In the genomic region with DNA sequence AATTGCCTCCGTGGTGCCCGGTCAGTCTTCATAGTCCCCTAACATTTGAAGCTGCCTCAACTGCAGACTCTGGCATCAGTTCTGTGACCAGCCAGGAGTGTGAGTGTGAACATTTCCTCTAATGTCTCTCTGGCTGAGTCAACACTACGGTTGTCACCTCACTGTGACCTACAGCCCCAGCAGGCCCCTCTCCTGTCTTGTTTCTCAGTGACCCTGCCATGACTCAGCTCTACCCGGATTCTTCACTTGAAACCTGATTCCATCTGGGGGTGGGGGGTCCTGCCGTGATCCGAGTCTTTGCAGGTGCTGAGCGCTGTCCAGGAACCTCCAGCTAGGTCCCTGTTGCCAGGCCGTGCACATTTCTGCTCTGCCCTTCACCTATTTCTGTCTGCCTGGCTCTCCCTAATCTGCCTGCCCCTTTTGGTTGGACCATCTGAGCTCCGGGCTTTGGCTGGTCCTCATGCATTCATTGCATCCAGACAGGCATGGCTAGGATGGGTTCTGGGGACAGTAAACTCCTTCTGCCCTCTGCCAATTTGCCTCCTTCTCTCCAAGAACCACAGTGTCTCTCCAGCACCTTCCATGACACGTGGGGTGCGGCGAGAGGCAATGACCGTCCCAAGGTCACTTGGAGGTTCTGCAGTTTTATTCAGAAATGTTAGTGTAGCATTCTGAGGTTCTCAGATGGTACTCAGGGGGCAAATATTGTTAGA, we compare ENCODE assay signal across 15 cellular contexts. TPM values are rescaled to one million over a fixed set of nuclear protein-coding genes. Genes with fewer than 3 reads are reported as not detected.
DNase-seq lines count a peak whose midpoint lies in the region; ATAC-seq, FAIRE-seq and TF ChIP-seq lines count a peak whose summit lies in the region.
"Had no signal": no experiment of that assay in that cellular context is flagged by ENCODE, and none has a peak within 500 bp of the region (broad histone marks: within the 10 kb centered on the region; RNA-seq: fewer than 3 reads in every experiment).

No MANE protein-coding gene starts in this region.

- H3K4me1 ChIP-seq in HUES48 (ENCODE audit: control insufficient read depth, insufficient read depth, low read length), result peaks cover 34% of the 10 kb centered on the region
- H3K4me1 ChIP-seq in astrocyte (ENCODE audit: insufficient read depth, low read length), result peaks cover 31% of the 10 kb centered on the region
- H3K4me1 ChIP-seq in mesodermal cell (ENCODE audit: control insufficient read depth, insufficient read depth, low read length, poor library complexity, severe bottlenecking), result peaks cover 38% of the 10 kb centered on the region
- H3K4me1 ChIP-seq: sigmoid colon had no signal

- no peaks in the 10 kb centered on the region for H3K79me2 ChIP-seq in astrocyte (ENCODE audit: insufficient read depth, low read length)

- TF ChIP-seq CTCF in astrocyte (IDR thresholded peaks at IDR 0.05; ENCODE audit: insufficient read depth, low read depth, low read length), result no peak
- TF ChIP-seq CTCF in chondrocyte (IDR thresholded peaks at IDR 0.05), result no peak

- peaks cover 3% of the 10 kb centered on the region for H3K36me3 Mint-ChIP-seq in astrocyte (ENCODE audit: low read depth, unreplicated experiment)
- H3K36me3 Mint-ChIP-seq in chondrocyte (ENCODE audit: low read depth), result peaks cover 3% of the 10 kb centered on the region
- H3K36me3 Mint-ChIP-seq: CD14-positive monocyte had no signal

- H3K27ac ChIP-seq in HUES48 (ENCODE audit: low read depth, low read length), result peak overlapping the region; percentile 22
- H3K27ac ChIP-seq in astrocyte (ENCODE audit: low read depth, low read length), result no peak overlapping the region
- H3K27ac ChIP-seq in mesodermal cell (ENCODE audit: low read depth, low read length, severe bottlenecking), result peak overlapping the region; percentile 47
- H3K27ac ChIP-seq: epithelial cell of prostate, sigmoid colon had no signal

- H3K4me1 Mint-ChIP-seq in astrocyte (ENCODE audit: low read depth, unreplicated experiment), result peaks cover 27% of the 10 kb centered on the region
- peaks cover 35% of the 10 kb centered on the region for H3K4me1 Mint-ChIP-seq in chondrocyte (ENCODE audit: low read depth)

- H3K27me3 Mint-ChIP-seq in astrocyte (ENCODE audit: low read depth, unreplicated experiment), result no peaks in the 10 kb centered on the region
- no peaks in the 10 kb centered on the region for H3K27me3 Mint-ChIP-seq in chondrocyte (ENCODE audit: low read depth)

- FAIRE-seq in astrocyte (lab: Jason Lieb, UNC), result no peak
- FAIRE-seq: bronchial epithelial cell had no signal

- no peaks in the 10 kb centered on the region for H3K27me3 ChIP-seq in HUES48 (ENCODE audit: control insufficient read depth, insufficient read depth, low read length)
- H3K27me3 ChIP-seq in astrocyte (ENCODE audit: insufficient read depth, low read length), result no peaks in the 10 kb centered on the region
- H3K27me3 ChIP-seq: sigmoid colon had no signal

- H3K4me3 Mint-ChIP-seq in astrocyte (ENCODE audit: unreplicated experiment) (no peak overlapping the region), chondrocyte (ENCODE audit: unreplicated experiment) (no peak overlapping the region)

- H2AFZ ChIP-seq in astrocyte (ENCODE audit: low read depth, low read length), result no peak overlapping the region

- DNase-seq in EH (ENCODE audit: low read depth), result peak; percentile 54
- DNase-seq in astrocyte (ENCODE audit: low read depth), result peak; percentile 63
- DNase-seq in globus pallidus (ENCODE audit: low spot score), result no peak
- DNase-seq in posterior vena cava (ENCODE audit: low spot score), result no peak
- no peak for DNase-seq in chondrocyte (ENCODE audit: low spot score)
- DNase-seq: activated CD4-positive, alpha-beta T cell treated with anti-CD3 and anti-CD28 coated beads, Interleukin-2, amount 50 U/mL, for 4 hours; activated gamma-delta T cell treated with Interleukin-2 at 50 U/mL for 16 hours; NCI-H2029; sigmoid colon had no signal

- H4K20me1 ChIP-seq in astrocyte (ENCODE audit: insufficient read depth, low read length), result no peaks in the 10 kb centered on the region

- ATAC-seq in HG03139 (IDR thresholded peaks at IDR 0.05; ENCODE audit: unreplicated experiment), result no peak

- H3K9me3 ChIP-seq in HUES48 (ENCODE audit: control insufficient read depth, insufficient read depth, low read length), result peaks cover 6% of the 10 kb centered on the region; the same call in 1 of the 2 replicates
- peaks cover 6% of the 10 kb centered on the region for H3K9me3 ChIP-seq in astrocyte (ENCODE audit: insufficient read depth, low read depth, low read length)
- peaks cover 10% of the 10 kb centered on the region for H3K9me3 ChIP-seq in mesodermal cell (ENCODE audit: control insufficient read depth, low read length)
- H3K9me3 ChIP-seq: sigmoid colon had no signal

- H3K4me3 ChIP-seq in HUES48 (ENCODE audit: low read depth, low read length), result no peak overlapping the region
- no peak overlapping the region for H3K4me3 ChIP-seq in astrocyte (ENCODE audit: insufficient read depth, low read depth, low read length)
- H3K4me3 ChIP-seq in mesodermal cell (ENCODE audit: extremely low read depth, insufficient read depth, low read length, poor library complexity, severe bottlenecking), result no peak overlapping the region
- H3K4me3 ChIP-seq: sigmoid colon had no signal

- H3K9ac ChIP-seq in HUES48 (ENCODE audit: low read depth, low read length) (no peak overlapping the region), astrocyte (ENCODE audit: low read length) (no peak overlapping the region)

- H3K36me3 ChIP-seq in HUES48 (ENCODE audit: control insufficient read depth, insufficient read depth, low read length), result no peaks in the 10 kb centered on the region
- H3K36me3 ChIP-seq in astrocyte (ENCODE audit: insufficient read depth, low read length), result no peaks in the 10 kb centered on the region
- no peaks in the 10 kb centered on the region for H3K36me3 ChIP-seq in mesodermal cell (ENCODE audit: control insufficient read depth, insufficient read depth, low read length)
- H3K36me3 ChIP-seq: sigmoid colon had no signal

- intact Hi-C loops in posterior vena cava (cut with DNase I), result no loop called here

- H3K4me2 ChIP-seq in astrocyte (ENCODE audit: low read length), result peak overlapping the region; percentile 38

- H3K27ac Mint-ChIP-seq in astrocyte (ENCODE audit: unreplicated experiment) (peak overlapping the region; percentile 60), chondrocyte (ENCODE audit: unreplicated experiment) (no peak overlapping the region)
- H3K27ac Mint-ChIP-seq: CD14-positive monocyte had no signal

- 37 to 41% methylated on average over 11 to 13 of the region's 13 CpGs for WGBS in mesodermal cell (ENCODE audit: insufficient coverage in 2 of 2), 2 experiments

- peaks cover 5% of the 10 kb centered on the region for H3K9me3 Mint-ChIP-seq in astrocyte (ENCODE audit: unreplicated experiment)
- H3K9me3 Mint-ChIP-seq in chondrocyte (ENCODE audit: low read depth), result peaks cover 12% of the 10 kb centered on the region

RNA-seq across cellular contexts. Expression of gene STC2, which starts 24.2 kb away (rescaled TPM):
- total RNA-seq in astrocyte, result 164 and 206 TPM in 2 replicates
- polyA plus RNA-seq in mesodermal cell (2013, experiment 1 of 2), result 17.1 TPM
- 17.3 TPM for polyA plus RNA-seq in mesodermal cell (2013, experiment 2 of 2)
- total RNA-seq in posterior vena cava, result 10 to 100 TPM in 1 of 2 donors, 1 to 10 TPM in 1; 4.2 to 16.6 TPM
- 321 to 1,121 TPM (median 1,110 TPM) in 3 replicates for total RNA-seq in chondrocyte
- polyA plus RNA-seq: CD14-positive monocyte had no signal

Comparison
In these comparisons a context has a peak if more than half of its experiments do, and no peak if none do; other contexts are left out.
1. DNase-seq: peak in EH (single experiment) and astrocyte (single experiment); none in globus pallidus (single experiment), posterior vena cava (single experiment) and chondrocyte (single experiment).